14 cellular contexts compared by ENCODE assay signal in the genomic region with DNA sequence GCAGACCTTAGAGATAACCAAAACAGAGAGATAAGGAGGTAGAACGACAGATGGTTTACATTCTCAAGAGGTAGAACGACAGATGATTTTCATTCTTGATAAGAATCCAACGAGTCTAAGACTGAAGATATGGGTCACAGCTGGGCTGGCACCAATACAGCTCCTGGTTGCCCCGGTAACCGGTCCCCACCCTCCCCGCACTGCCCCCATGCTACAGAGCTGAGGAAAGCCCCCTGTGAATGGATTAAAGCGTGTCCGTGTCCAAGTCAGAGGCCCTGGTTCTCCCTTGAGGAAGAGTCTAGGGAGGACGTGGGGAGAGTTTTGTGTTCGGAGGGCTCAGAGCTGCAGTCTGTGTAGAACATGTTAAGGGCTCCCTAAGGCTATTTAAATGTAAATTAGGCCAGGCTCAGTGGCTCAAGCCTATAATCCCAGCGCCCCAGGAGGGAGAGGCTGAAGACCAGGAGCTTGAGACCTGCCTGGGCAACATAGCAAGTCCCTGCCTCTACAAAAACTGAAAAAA. TPM values are rescaled to one million over a fixed set of nuclear protein-coding genes. Genes with fewer than 3 reads are reported as not detected.
DNase-seq lines count a peak whose midpoint lies in the region; ATAC-seq and TF ChIP-seq lines count a peak whose summit lies in the region.
"Had no signal": no experiment of that assay in that cellular context is flagged by ENCODE, and none has a peak within 500 bp of the region (broad histone marks: within the 10 kb centered on the region; RNA-seq: fewer than 3 reads in every experiment).

No MANE protein-coding gene starts in this region.

- H3K36me3 ChIP-seq in Caco-2 (ENCODE audit: control insufficient read depth, insufficient read depth, low read length) (no peaks in the 10 kb centered on the region), SK-N-MC (ENCODE audit: insufficient read depth, low read length) (peaks cover 16% of the 10 kb centered on the region), iPS-18a (ENCODE audit: control insufficient read depth, low read depth, low read length) (no peaks in the 10 kb centered on the region)

- intact Hi-C loops in Caco-2 (cut with micrococcal nuclease; ENCODE audit: unreplicated experiment), result no loop called here
- intact Hi-C loops in activated CD8-positive, alpha-beta T cell treated with anti-CD3 and anti-CD28 coated beads for 36 hours (cut with micrococcal nuclease), result no loop called here

- H3K4me1 ChIP-seq in Caco-2 (peaks cover 11% of the 10 kb centered on the region), iPS-18a (ENCODE audit: control insufficient read depth, low read depth, low read length) (peaks cover 20% of the 10 kb centered on the region)
- H3K4me1 ChIP-seq: foreskin keratinocyte had no signal

- no peaks in the 10 kb centered on the region for H3K9me3 Mint-ChIP-seq in Caco-2 (ENCODE audit: unreplicated experiment)
- H3K9me3 Mint-ChIP-seq in activated CD8-positive, alpha-beta T cell treated with anti-CD3 and anti-CD28 coated beads for 36 hours, result no peaks in the 10 kb centered on the region

- CTCF ChIA-PET in Caco-2 (lab: Charles Lee), result interaction anchor here (0.6 kb wide), 1 partner anchor 798 kb away, joined by 3 read pairs; no protein-coding TSS in a partner anchor
- CTCF ChIA-PET in activated CD8-positive, alpha-beta T cell treated with anti-CD3 and anti-CD28 coated beads for 36 hours (lab: Charles Lee), result interaction anchor here (1.4 to 2.8 kb wide), 3 partner anchors 10 to 297 kb away, joined by 3 to 11 read pairs (median 9); no protein-coding TSS in a partner anchor

- no peak overlapping the region for H3K4me3 ChIP-seq in Caco-2 (ENCODE audit: low read depth, low read length)
- peak overlapping the region; percentile 42 for H3K4me3 ChIP-seq in SK-N-MC
- H3K4me3 ChIP-seq in iPS-18a (ENCODE audit: low read length), result peak overlapping the region; percentile 34

- POLR2A ChIA-PET in Caco-2 (lab: Charles Lee), result no interaction called here
- POLR2A ChIA-PET in activated CD8-positive, alpha-beta T cell treated with anti-CD3 and anti-CD28 coated beads for 36 hours (lab: Charles Lee), result interaction anchor here (1.2 to 1.7 kb wide), 2 partner anchors 8 to 12 kb away, joined by 4 read pairs; partner anchors contain the start of gene IDNK

- H3K27ac ChIP-seq in SK-N-MC (peak overlapping the region; percentile 62), iPS-18a (ENCODE audit: low read length) (no peak overlapping the region)
- H3K27ac ChIP-seq: foreskin keratinocyte, HL-60 had no signal

- H3K27me3 ChIP-seq in Caco-2 (replicated peaks; ENCODE audit: control insufficient read depth, insufficient read depth, low read length) (no peaks in the 10 kb centered on the region), iPS-18a (ENCODE audit: control insufficient read depth, insufficient read depth, low read length) (no peaks in the 10 kb centered on the region)
- H3K27me3 ChIP-seq: foreskin keratinocyte had no signal

- TF ChIP-seq CTCF in Caco-2 (IDR thresholded peaks at IDR 0.05; ENCODE audit: insufficient read depth in 1 of 2, low read depth in 1 of 2, low read length in 1 of 2, severe bottlenecking in 1 of 2, unreplicated experiment in 1 of 2), result no peak
- no peak for TF ChIP-seq CTCF in activated CD8-positive, alpha-beta T cell treated with anti-CD3 and anti-CD28 coated beads for 36 hours (IDR thresholded peaks at IDR 0.05)

- no TSS peak for BruUV-seq in Caco-2 (replicated peaks; lab: Mats Ljungman, UMichigan)

- H3K4me1 Mint-ChIP-seq in Caco-2 (ENCODE audit: low read depth, unreplicated experiment), result peaks cover 17% of the 10 kb centered on the region
- H3K4me1 Mint-ChIP-seq in activated CD8-positive, alpha-beta T cell treated with anti-CD3 and anti-CD28 coated beads for 36 hours (ENCODE audit: low read depth), result peaks cover 3% of the 10 kb centered on the region

- H3K27me3 Mint-ChIP-seq in Caco-2 (ENCODE audit: insufficient read depth, unreplicated experiment), result no peaks in the 10 kb centered on the region
- H3K27me3 Mint-ChIP-seq in activated CD8-positive, alpha-beta T cell treated with anti-CD3 and anti-CD28 coated beads for 36 hours, result no peaks in the 10 kb centered on the region

- ATAC-seq in activated CD8-positive, alpha-beta T cell treated with anti-CD3 and anti-CD28 coated beads for 36 hours, result no peak
- ATAC-seq: foreskin keratinocyte, Panc1 had no signal

- H3K9me3 ChIP-seq in Caco-2 (no peaks in the 10 kb centered on the region), SK-N-MC (ENCODE audit: low read depth, low read length) (no peaks in the 10 kb centered on the region), iPS-18a (ENCODE audit: control insufficient read depth, low read depth, low read length) (no peaks in the 10 kb centered on the region)

- no peak overlapping the region for H3K9ac ChIP-seq in SK-N-MC (ENCODE audit: insufficient read length)
- peak overlapping the region; percentile 30 for H3K9ac ChIP-seq in iPS-18a (ENCODE audit: low read length)

- no peak for DNase-seq in Caco-2
- DNase-seq in HUDEP-2 (lab: John Stamatoyannopoulos, UW; ENCODE audit: unreplicated experiment in 76 of 76), result peak in 61 of 76 experiments; percentile 6 to 79 (median 38)
- no peak for DNase-seq in SK-N-MC (ENCODE audit: low read depth, low spot score)
- DNase-seq in activated CD8-positive, alpha-beta T cell treated with anti-CD3 and anti-CD28 coated beads for 36 hours, result no peak
- DNase-seq in DMS53 (lab: John Stamatoyannopoulos, UW), result no peak
- no peak for DNase-seq in NCI-H510A (lab: John Stamatoyannopoulos, UW)
- no peak for DNase-seq in NCI-H1694 (lab: John Stamatoyannopoulos, UW)
- DNase-seq: activated CD4-positive, alpha-beta T cell treated with anti-CD3 and anti-CD28 coated beads, Interleukin-2, amount 50 U/mL, for 4 hours; EL; stimulated activated CD4-positive, alpha-beta T cell treated with anti-CD3 and anti-CD28 coated beads, Interleukin-1b, Interleukin-23, amount 100 ng/mL, for 48 hours had no signal

- H3K36me3 Mint-ChIP-seq in Caco-2 (ENCODE audit: insufficient read depth, unreplicated experiment), result no peaks in the 10 kb centered on the region
- H3K36me3 Mint-ChIP-seq in activated CD8-positive, alpha-beta T cell treated with anti-CD3 and anti-CD28 coated beads for 36 hours (ENCODE audit: low read depth), result peaks cover 18% of the 10 kb centered on the region

- no peak overlapping the region for H3K4me3 Mint-ChIP-seq in Caco-2 (ENCODE audit: unreplicated experiment)
- H3K4me3 Mint-ChIP-seq in activated CD8-positive, alpha-beta T cell treated with anti-CD3 and anti-CD28 coated beads for 36 hours, result no peak overlapping the region

- H3K27ac Mint-ChIP-seq in Caco-2 (ENCODE audit: unreplicated experiment), result peak overlapping the region; percentile 45
- H3K27ac Mint-ChIP-seq in activated CD8-positive, alpha-beta T cell treated with anti-CD3 and anti-CD28 coated beads for 36 hours, result no peak overlapping the region

RNA-seq across cellular contexts. Expression of gene IDNK, which starts 8.1 kb away (rescaled TPM):
- total RNA-seq in Caco-2 (2022), result 4.3 and 5.1 TPM in 2 replicates
- total RNA-seq in activated CD8-positive, alpha-beta T cell treated with anti-CD3 and anti-CD28 coated beads for 36 hours, result 1 to 10 TPM; 3.6 to 4.8 TPM

Comparison
In these comparisons a context has a peak if more than half of its experiments do, and no peak if none do; other contexts are left out.
1. DNase-seq: peak in HUDEP-2 (61 of 76); none in Caco-2 (0 of 2), SK-N-MC (single experiment), activated CD8-positive, alpha-beta T cell treated with anti-CD3 and anti-CD28 coated beads for 36 hours (single experiment), DMS53 (single experiment), NCI-H510A (single experiment) and NCI-H1694 (single experiment).